ENCODE assay signal across 9 cellular contexts in the genomic region with DNA sequence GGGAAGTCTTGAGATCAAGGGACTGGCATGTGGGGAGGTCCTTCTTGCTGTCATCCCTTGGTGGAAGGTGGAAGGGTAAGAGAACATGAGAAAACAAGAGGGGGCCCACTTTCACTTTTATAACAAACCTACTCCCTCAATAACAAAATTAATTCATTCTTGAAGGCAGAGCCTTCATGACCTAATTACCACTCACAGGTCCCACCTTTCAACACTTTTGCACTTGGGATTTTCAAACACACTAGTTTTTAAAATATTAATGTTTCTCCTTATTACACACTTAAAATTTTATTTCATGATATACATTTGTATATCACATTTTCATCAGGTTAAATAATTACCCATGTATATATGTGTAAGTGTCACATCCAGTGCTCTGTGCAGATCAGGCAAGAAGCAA. TPM values are rescaled to one million over a fixed set of nuclear protein-coding genes. Genes with fewer than 3 reads are reported as not detected.
DNase-seq lines count a peak whose midpoint lies in the region; ATAC-seq and TF ChIP-seq lines count a peak whose summit lies in the region.
"Had no signal": no experiment of that assay in that cellular context is flagged by ENCODE, and none has a peak within 500 bp of the region (broad histone marks: within the 10 kb centered on the region; RNA-seq: fewer than 3 reads in every experiment).

No MANE protein-coding gene starts in this region.

- DNase-seq in heart left ventricle: no peak
- DNase-seq in Right ventricle myocardium inferior (ENCODE audit: missing footprints): no peak
- no peak for DNase-seq in activated naive CD8-positive, alpha-beta T cell treated with anti-CD3 and anti-CD28 coated beads, Interleukin-2, amount 50 U/mL, for 24 hours
- DNase-seq in immature natural killer cell: no peak
- no peak for DNase-seq in tibial artery
- no peak for DNase-seq in cerebellar nuclear complex (lab: John Stamatoyannopoulos, UW)
- no peak for DNase-seq in activated effector memory CD4-positive, alpha-beta T cell treated with anti-CD3 and anti-CD28 coated beads, Interleukin-2, amount 50 U/mL, for 16 hours
- DNase-seq: NCI-H510A had no signal

- H3K9me3 ChIP-seq in heart left ventricle: no peaks in the 10 kb centered on the region
- no peaks in the 10 kb centered on the region for H3K9me3 ChIP-seq in tibial artery

- peaks cover 5% of the 10 kb centered on the region for H3K27me3 Mint-ChIP-seq in activated naive CD8-positive, alpha-beta T cell treated with anti-CD3 and anti-CD28 coated beads, Interleukin-2, amount 50 U/mL, for 24 hours
- peaks cover 0 to 8% (median 0%) of the 10 kb centered on the region in 3 donors for H3K27me3 Mint-ChIP-seq in immature natural killer cell (ENCODE audit: low read depth in 3 of 3)

- intact Hi-C loops in heart left ventricle (cut with DNase I): no loop called here
- intact Hi-C loops in Right ventricle myocardium inferior (cut with DNase I): no loop called here
- intact Hi-C loops in tibial artery (cut with DNase I; ENCODE audit: low total_unique reads): no loop called here

- peaks cover 31% of the 10 kb centered on the region for H3K4me1 Mint-ChIP-seq in activated naive CD8-positive, alpha-beta T cell treated with anti-CD3 and anti-CD28 coated beads, Interleukin-2, amount 50 U/mL, for 24 hours
- peaks cover 17 to 33% of the 10 kb centered on the region in 2 donors for H3K4me1 Mint-ChIP-seq in immature natural killer cell

- ATAC-seq in heart left ventricle: no peak
- ATAC-seq in Right ventricle myocardium inferior: no peak
- no peak for ATAC-seq in activated naive CD8-positive, alpha-beta T cell treated with anti-CD3 and anti-CD28 coated beads, Interleukin-2, amount 50 U/mL, for 24 hours
- no peak for ATAC-seq in esophagus mucosa

- no peak for TF ChIP-seq CTCF in heart left ventricle (IDR thresholded peaks at IDR 0.05)
- no peak for TF ChIP-seq CTCF in tibial artery (IDR thresholded peaks at IDR 0.05)

- no peak for TF ChIP-seq POLR2A in heart left ventricle (IDR thresholded peaks at IDR 0.05)

- H3K4me3 ChIP-seq in heart left ventricle: peak overlapping the region in 9 of 12 donors; percentile 2 to 97 (median 91)
- peak overlapping the region; percentile 88 to 97 for H3K4me3 ChIP-seq in tibial artery

- peak overlapping the region in 11 of 12 donors; percentile 6 to 100 (median 99) for H3K27ac ChIP-seq in heart left ventricle
- H3K27ac ChIP-seq in tibial artery: peak overlapping the region; percentile 100

- no peaks in the 10 kb centered on the region for H3K9me3 Mint-ChIP-seq in activated naive CD8-positive, alpha-beta T cell treated with anti-CD3 and anti-CD28 coated beads, Interleukin-2, amount 50 U/mL, for 24 hours
- H3K9me3 Mint-ChIP-seq in immature natural killer cell: no peaks in the 10 kb centered on the region

- H3K4me3 Mint-ChIP-seq in activated naive CD8-positive, alpha-beta T cell treated with anti-CD3 and anti-CD28 coated beads, Interleukin-2, amount 50 U/mL, for 24 hours: peak overlapping the region; percentile 90
- peak overlapping the region in 4 of 5 donors; percentile 44 to 96 (median 92) for H3K4me3 Mint-ChIP-seq in immature natural killer cell

- H3K27me3 ChIP-seq in heart left ventricle (no peaks in the 10 kb centered on the region), tibial artery (no peaks in the 10 kb centered on the region)

- peaks cover 5% of the 10 kb centered on the region for H3K36me3 Mint-ChIP-seq in activated naive CD8-positive, alpha-beta T cell treated with anti-CD3 and anti-CD28 coated beads, Interleukin-2, amount 50 U/mL, for 24 hours (ENCODE audit: low read depth)
- no peaks in the 10 kb centered on the region for H3K36me3 Mint-ChIP-seq in immature natural killer cell

- H3K27ac Mint-ChIP-seq in activated naive CD8-positive, alpha-beta T cell treated with anti-CD3 and anti-CD28 coated beads, Interleukin-2, amount 50 U/mL, for 24 hours: peak overlapping the region; percentile 25
- H3K27ac Mint-ChIP-seq in immature natural killer cell: peak overlapping the region in 5 of 6 donors; percentile 13 to 88 (median 48)

- H3K36me3 ChIP-seq in heart left ventricle: peaks cover 0 to 3% (median 0%) of the 10 kb centered on the region in 9 donors
- H3K36me3 ChIP-seq in tibial artery: no peaks in the 10 kb centered on the region

- H3K4me1 ChIP-seq in heart left ventricle: peaks cover 5 to 48% (median 34%) of the 10 kb centered on the region in 12 donors
- peaks cover 0 to 58% (median 20%) of the 10 kb centered on the region in 4 donors for H3K4me1 ChIP-seq in tibial artery

RNA-seq across cellular contexts. Expression of gene ST7, which starts 2.0 kb away (rescaled TPM):
- total RNA-seq in heart left ventricle: 10 to 100 TPM; 22.3 to 41.3 (median 25.5) TPM
- polyA plus RNA-seq in heart left ventricle: 10 to 100 TPM; 16.0 to 31.7 TPM
- 29.5 TPM for total RNA-seq in Right ventricle myocardium inferior
- polyA plus RNA-seq in immature natural killer cell: 10 to 100 TPM; 11.3 to 14.7 (median 14.2) TPM
- 8.2 TPM for total RNA-seq in esophagus mucosa
